Comparison of ENCODE assay signal across 9 cellular contexts in genomic region chr3:190863119-190863465, GRCh38. TPM values are rescaled to one million over a fixed set of nuclear protein-coding genes. Genes with fewer than 3 reads are reported as not detected.
DNase-seq lines count a peak whose midpoint lies in the region; ATAC-seq and TF ChIP-seq lines count a peak whose summit lies in the region.
"Had no signal": no experiment of that assay in that cellular context is flagged by ENCODE, and none has a peak within 500 bp of the region (broad histone marks: within the 10 kb centered on the region; RNA-seq: fewer than 3 reads in every experiment).

No MANE protein-coding gene starts in this region.

- H3K4me3 Mint-ChIP-seq in nephron: peak overlapping the region; percentile 82 to 91 (median 88)

- no peaks in the 10 kb centered on the region for H3K36me3 Mint-ChIP-seq in nephron (ENCODE audit: low read depth)

- no peak for TF ChIP-seq CTCF in BJ (IDR thresholded peaks at IDR 0.05; ENCODE audit: insufficient read depth, low read depth, low read length)
- no peak for TF ChIP-seq CTCF in KMS-11 (conservative IDR thresholded peaks at IDR 0.05; ENCODE audit: low read depth, low read length)
- no peak for TF ChIP-seq CTCF in nephron (IDR thresholded peaks at IDR 0.05; ENCODE audit: unreplicated experiment in 3 of 3)

- H3K9ac ChIP-seq in KMS-11 (peak overlapping the region; percentile 60), endocrine pancreas (ENCODE audit: control insufficient read depth, insufficient read depth, low read length) (peak overlapping the region; percentile 30)

- peak overlapping the region; percentile 57 for H3K4me2 ChIP-seq in KMS-11

- peak overlapping the region; percentile 52 for H3K4me3 ChIP-seq in BJ (ENCODE audit: low read depth, low read length)
- H3K4me3 ChIP-seq in KMS-11 (IDR thresholded peaks at IDR 0.05; ENCODE audit: insufficient read depth, low read depth, low read length): no peak overlapping the region
- H3K4me3 ChIP-seq in endocrine pancreas (ENCODE audit: control insufficient read depth, insufficient read depth, low read length): peak overlapping the region; percentile 71

- DNase-seq in BJ (ENCODE audit: low read depth): no peak
- no peak for DNase-seq in central memory CD4-positive, alpha-beta T cell
- DNase-seq in OCI-M1 (lab: John Stamatoyannopoulos, UW): no peak
- DNase-seq: NCI-H446 treated with DMSO at 0.1 percent for 48 hours had no signal

- H4K20me1 ChIP-seq in KMS-11 (ENCODE audit: insufficient read depth): no peaks in the 10 kb centered on the region

- H3K9me3 ChIP-seq in endocrine pancreas (ENCODE audit: control insufficient read depth, low read length): no peaks in the 10 kb centered on the region

- H3K36me3 ChIP-seq in BJ (ENCODE audit: control insufficient read depth, insufficient read depth, low read length) (no peaks in the 10 kb centered on the region), KMS-11 (ENCODE audit: insufficient read depth) (no peaks in the 10 kb centered on the region), endocrine pancreas (ENCODE audit: control insufficient read depth, insufficient read depth, low read length) (no peaks in the 10 kb centered on the region)

- no peak for ATAC-seq in HG03457 (IDR thresholded peaks at IDR 0.05; ENCODE audit: unreplicated experiment)
- ATAC-seq in GM19035 (IDR thresholded peaks at IDR 0.05; ENCODE audit: unreplicated experiment): no peak

- H3K79me2 ChIP-seq in KMS-11 (ENCODE audit: insufficient read depth, low read depth): no peaks in the 10 kb centered on the region

- peaks cover 5% of the 10 kb centered on the region for H3K4me1 ChIP-seq in KMS-11 (ENCODE audit: low read depth, poor library complexity, severe bottlenecking)
- H3K4me1 ChIP-seq in endocrine pancreas (ENCODE audit: control insufficient read depth, insufficient read depth, low read length): peaks cover 9% of the 10 kb centered on the region

- H3K27me3 Mint-ChIP-seq in nephron (ENCODE audit: low read depth): peaks cover 48% of the 10 kb centered on the region

- no peak overlapping the region for H3K27ac ChIP-seq in KMS-11

- CTCF ChIA-PET in BJ (lab: Yijun Ruan, JAX): no interaction called here

- peak overlapping the region in 2 of 3 experiments; percentile 48 to 49 for H3K27ac Mint-ChIP-seq in nephron

- H3K9me3 Mint-ChIP-seq in nephron: no peaks in the 10 kb centered on the region

- peaks cover 5% of the 10 kb centered on the region for H3K4me1 Mint-ChIP-seq in nephron

- H2AFZ ChIP-seq in KMS-11 (ENCODE audit: low read depth): peak overlapping the region; percentile 87

- POLR2A ChIA-PET in BJ (lab: Charles Lee): no interaction called here

- H3K27me3 ChIP-seq in BJ (ENCODE audit: control insufficient read depth, insufficient read depth, low read length): no peaks in the 10 kb centered on the region
- H3K27me3 ChIP-seq in KMS-11 (ENCODE audit: insufficient read depth, low read depth): no peaks in the 10 kb centered on the region
- no peaks in the 10 kb centered on the region for H3K27me3 ChIP-seq in endocrine pancreas (ENCODE audit: control insufficient read depth, insufficient read depth, low read length)

RNA-seq across cellular contexts. Expression of gene GMNC, which starts 0.6 kb away (rescaled TPM):
- not detected in 2 replicates for polyA plus RNA-seq in BJ (2011; rRNA removed)
- polyA minus RNA-seq in BJ (2011; rRNA and poly(A)+ RNA removed): not detected in 2 replicates
